ENCODE assay signal across 16 cellular contexts in the genomic region with DNA sequence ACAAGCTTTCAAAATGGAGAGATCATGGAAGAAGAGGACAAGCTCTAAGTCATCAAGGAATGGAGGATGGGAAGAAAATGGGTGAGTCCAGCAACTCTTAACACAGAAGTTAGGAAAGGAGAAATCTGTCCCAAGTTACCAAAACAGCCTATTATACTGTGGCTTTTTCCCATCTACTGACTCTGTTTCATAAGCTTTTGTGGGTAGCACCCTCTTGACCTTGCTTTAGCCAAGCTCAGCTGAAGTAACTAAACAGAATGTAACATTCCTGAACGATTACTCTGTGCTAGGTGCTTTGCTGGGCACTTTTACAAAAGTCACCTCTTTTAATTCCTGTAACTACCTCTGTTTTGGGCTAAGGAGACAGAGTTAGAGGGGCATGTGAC. TPM values are rescaled to one million over a fixed set of nuclear protein-coding genes. Genes with fewer than 3 reads are reported as not detected.
A peak's percentile ranks its signal among the peaks of the same experiment; 100 is the strongest.
DNase-seq lines count a peak whose midpoint lies in the region; ATAC-seq and TF ChIP-seq lines count a peak whose summit lies in the region.
"Had no signal": no experiment of that assay in that cellular context is flagged by ENCODE, and none has a peak within 500 bp of the region (broad histone marks: within the 10 kb centered on the region; RNA-seq: fewer than 3 reads in every experiment).

No MANE protein-coding gene starts in this region.

- H3K9ac ChIP-seq in GM23248: no peak overlapping the region
- H3K9ac ChIP-seq in SU-DHL-6 (ENCODE audit: low read length): peak overlapping the region; percentile 4; the same call in 1 of the 2 replicates

- H3K36me3 ChIP-seq in GM23248 (ENCODE audit: low read depth): no peaks in the 10 kb centered on the region
- H3K36me3 ChIP-seq in SU-DHL-6 (ENCODE audit: low read length): no peaks in the 10 kb centered on the region
- H3K36me3 ChIP-seq: neutrophil, uterus had no signal

- H3K4me2 ChIP-seq in GM23248 (ENCODE audit: unreplicated experiment) (no peak overlapping the region), SU-DHL-6 (ENCODE audit: low read depth, low read length, poor library complexity, severe bottlenecking) (peak overlapping the region; percentile 58)

- no peak overlapping the region for H2AFZ ChIP-seq in GM23248
- H2AFZ ChIP-seq in SU-DHL-6 (ENCODE audit: low read depth, low read length, severe bottlenecking): no peak overlapping the region

- 20 to 56% methylated on average over 1 of the region's 1 CpG for WGBS in GM23248 (ENCODE audit: low coverage in 1 of 2, low lambda C conversion rate in 2 of 2, missing lambda C conversion rate in 2 of 2), 2 experiments

- H3K79me2 ChIP-seq in GM23248 (ENCODE audit: insufficient read depth): no peaks in the 10 kb centered on the region
- H3K79me2 ChIP-seq in SU-DHL-6 (ENCODE audit: insufficient read depth, low read length): no peaks in the 10 kb centered on the region

- no peak for TF ChIP-seq CTCF in SU-DHL-6 (IDR thresholded peaks at IDR 0.05; ENCODE audit: insufficient read depth, low read length, poor library complexity, severe bottlenecking)

- H3K27ac ChIP-seq in GM23248 (no peak overlapping the region), SU-DHL-6 (ENCODE audit: low read depth, low read length) (peak overlapping the region; percentile 51)
- H3K27ac ChIP-seq: C4-2B, neutrophil, uterus had no signal

- H3K4me1 ChIP-seq in GM23248 (ENCODE audit: insufficient read depth): peaks cover 15% of the 10 kb centered on the region; the same call in 1 of the 2 replicates
- H3K4me1 ChIP-seq: uterus had no signal

- 0 out of 2 replicates have a peak, but pooled peaks cover 4% of the 10 kb centered on the region for H3F3A ChIP-seq in GM23248 (ENCODE audit: insufficient read depth)
- H3F3A ChIP-seq in SU-DHL-6 (ENCODE audit: insufficient read depth): peaks cover 11% of the 10 kb centered on the region; the same call in 1 of the 2 replicates

- no peaks in the 10 kb centered on the region for H3K27me3 ChIP-seq in GM23248 (replicated peaks; ENCODE audit: insufficient read depth)
- H3K27me3 ChIP-seq in SU-DHL-6 (ENCODE audit: low read length): no peaks in the 10 kb centered on the region
- H3K27me3 ChIP-seq: neutrophil, uterus had no signal

- no peak overlapping the region for H3K4me3 ChIP-seq in GM23248
- no peak overlapping the region for H3K4me3 ChIP-seq in SU-DHL-6 (ENCODE audit: insufficient read depth, low read length, poor library complexity, severe bottlenecking)
- H3K4me3 ChIP-seq: uterus had no signal

- in situ Hi-C loops in GM23248 (cut with MboI): no loop called here

- ATAC-seq in GM18505 (IDR thresholded peaks at IDR 0.05; ENCODE audit: unreplicated experiment): no peak
- ATAC-seq: left lobe of liver had no signal

- H3K9me2 ChIP-seq in GM23248 (ENCODE audit: insufficient read depth): no peaks in the 10 kb centered on the region
- H3K9me2 ChIP-seq in SU-DHL-6 (replicated peaks; ENCODE audit: insufficient read depth, low read length): no peaks in the 10 kb centered on the region

- no peaks in the 10 kb centered on the region for H4K20me1 ChIP-seq in GM23248 (ENCODE audit: insufficient read depth)
- H4K20me1 ChIP-seq in SU-DHL-6 (ENCODE audit: low read depth, low read length): no peaks in the 10 kb centered on the region

- TF ChIP-seq POLR2A in GM18505 (IDR thresholded peaks at IDR 0.05; ENCODE audit: borderline replicate concordance, extremely low read depth, insufficient read depth, insufficient read length): no peak

- DNase-seq in AG08396 (ENCODE audit: low spot score): peak; percentile 18
- DNase-seq in GM23248: peak; percentile 55
- DNase-seq in iris pigment epithelial cell (ENCODE audit: low read depth): peak; percentile 80
- no peak for DNase-seq in NCI-H82 treated with DMSO at 0.1 percent for 48 hours (lab: John Stamatoyannopoulos, UW; ENCODE audit: unreplicated experiment)
- DNase-seq in HuH-7.5 (ENCODE audit: low spot score): no peak
- DNase-seq in dermis blood vessel endothelial cell: no peak
- DNase-seq: activated CD8-positive, alpha-beta T cell treated with anti-CD3 and anti-CD28 coated beads for 36 hours; cortex of kidney; NCI-H2029 treated with DMSO at 0.1 percent for 48 hours; stimulated activated CD8-positive, alpha-beta memory T cell treated with anti-CD3 and anti-CD28 coated beads, Interleukin-4, amount 100 ng/mL, for 48 hours; uterus had no signal

- H3K9me3 ChIP-seq in GM23248 (ENCODE audit: low read depth): no peaks in the 10 kb centered on the region
- no peaks in the 10 kb centered on the region for H3K9me3 ChIP-seq in SU-DHL-6 (ENCODE audit: insufficient read depth, low read length)
- H3K9me3 ChIP-seq: neutrophil, uterus had no signal

RNA-seq across cellular contexts. Expression of a gene that starts 54.8 kb away (rescaled TPM):
- total RNA-seq in GM23248 (2014; rRNA removed; shearing (Covaris generic)): 0.25 and 0.32 TPM in 2 replicates
- 0.11 and 0.16 TPM in 2 replicates for polyA plus RNA-seq in GM23248 (2016; fragmentation: Nextera tagmentation; extraction: Ambion mirVana)
- total RNA-seq in dermis blood vessel endothelial cell: 0.09 and 0.17 TPM in 2 replicates

Comparison
In these comparisons a context has a peak if more than half of its experiments do, and no peak if none do; other contexts are left out.
1. DNase-seq: peak in AG08396 (single experiment), GM23248 (single experiment) and iris pigment epithelial cell (single experiment); none in NCI-H82 treated with DMSO at 0.1 percent for 48 hours (single experiment), HuH-7.5 (single experiment) and dermis blood vessel endothelial cell (single experiment).